In genomic region chr6:55642366-55642765, GRCh38 we compare ENCODE assay signal across 27 cellular contexts.
"Had no signal": no experiment of that assay in that cellular context is flagged by ENCODE, and none has a peak within 500 bp of the region (broad histone marks: within the 10 kb centered on the region; RNA-seq: fewer than 3 reads in every experiment).

No MANE protein-coding gene starts in this region.

- H3K4me3 ChIP-seq: colonic mucosa, coronary artery, dorsolateral prefrontal cortex, esophagus muscularis mucosa, esophagus squamous epithelium, gastrocnemius medialis, gastroesophageal sphincter, heart left ventricle, heart right ventricle had no signal

- H3K27ac ChIP-seq: colonic mucosa, coronary artery, dorsolateral prefrontal cortex, epithelial cell of prostate, esophagus muscularis mucosa, esophagus squamous epithelium, gastrocnemius medialis, gastroesophageal sphincter, heart left ventricle, heart right ventricle had no signal

- H3K4me3 Mint-ChIP-seq: dendritic cell treated with granulocyte-macrophage colony-stimulating factor and Interleukin-4, amounts not matched to agents 40 ng/mL and 50 ng/mL, for 4 days; effector memory CD8-positive, alpha-beta T cell; endodermal cell had no signal

- H3K4me1 ChIP-seq: colonic mucosa, esophagus muscularis mucosa, esophagus squamous epithelium, gastrocnemius medialis, gastroesophageal sphincter, heart left ventricle, heart right ventricle had no signal

- H3K36me3 ChIP-seq: colonic mucosa, esophagus muscularis mucosa, esophagus squamous epithelium, gastrocnemius medialis, gastroesophageal sphincter, heart left ventricle, heart right ventricle had no signal

- H3K4me1 Mint-ChIP-seq: endodermal cell had no signal

- H3K27ac Mint-ChIP-seq: dendritic cell treated with granulocyte-macrophage colony-stimulating factor and Interleukin-4, amounts not matched to agents 40 ng/mL and 50 ng/mL, for 4 days; effector memory CD8-positive, alpha-beta T cell; endodermal cell had no signal

- H3K27me3 Mint-ChIP-seq: dendritic cell treated with granulocyte-macrophage colony-stimulating factor and Interleukin-4, amounts not matched to agents 40 ng/mL and 50 ng/mL, for 4 days; effector memory CD8-positive, alpha-beta T cell had no signal

- DNase-seq: colonic mucosa; cortex of kidney; dermis blood vessel endothelial cell; dorsolateral prefrontal cortex; effector CD4-positive, alpha-beta T cell; effector CD8-positive, alpha-beta T cell; effector memory CD4-positive, alpha-beta T cell; effector memory CD8-positive, alpha-beta T cell; endodermal cell; erythroblast; esophagus squamous epithelium; foreskin fibroblast; foreskin melanocyte; gastrocnemius medialis; glutamatergic neuron; head of caudate nucleus; heart left ventricle; heart right ventricle had no signal

- FAIRE-seq: colon, endometrium, endothelial cell of umbilical vein had no signal

- H3K27me3 ChIP-seq: colonic mucosa, dorsolateral prefrontal cortex, esophagus muscularis mucosa, esophagus squamous epithelium, gastrocnemius medialis, gastroesophageal sphincter, heart left ventricle, heart right ventricle had no signal

- H3K9me3 ChIP-seq: colonic mucosa, esophagus squamous epithelium, gastrocnemius medialis had no signal

- ATAC-seq: effector memory CD8-positive, alpha-beta T cell; esophagus mucosa; gastrocnemius medialis; gastroesophageal sphincter; heart left ventricle; heart right ventricle had no signal
